In the genomic region with DNA sequence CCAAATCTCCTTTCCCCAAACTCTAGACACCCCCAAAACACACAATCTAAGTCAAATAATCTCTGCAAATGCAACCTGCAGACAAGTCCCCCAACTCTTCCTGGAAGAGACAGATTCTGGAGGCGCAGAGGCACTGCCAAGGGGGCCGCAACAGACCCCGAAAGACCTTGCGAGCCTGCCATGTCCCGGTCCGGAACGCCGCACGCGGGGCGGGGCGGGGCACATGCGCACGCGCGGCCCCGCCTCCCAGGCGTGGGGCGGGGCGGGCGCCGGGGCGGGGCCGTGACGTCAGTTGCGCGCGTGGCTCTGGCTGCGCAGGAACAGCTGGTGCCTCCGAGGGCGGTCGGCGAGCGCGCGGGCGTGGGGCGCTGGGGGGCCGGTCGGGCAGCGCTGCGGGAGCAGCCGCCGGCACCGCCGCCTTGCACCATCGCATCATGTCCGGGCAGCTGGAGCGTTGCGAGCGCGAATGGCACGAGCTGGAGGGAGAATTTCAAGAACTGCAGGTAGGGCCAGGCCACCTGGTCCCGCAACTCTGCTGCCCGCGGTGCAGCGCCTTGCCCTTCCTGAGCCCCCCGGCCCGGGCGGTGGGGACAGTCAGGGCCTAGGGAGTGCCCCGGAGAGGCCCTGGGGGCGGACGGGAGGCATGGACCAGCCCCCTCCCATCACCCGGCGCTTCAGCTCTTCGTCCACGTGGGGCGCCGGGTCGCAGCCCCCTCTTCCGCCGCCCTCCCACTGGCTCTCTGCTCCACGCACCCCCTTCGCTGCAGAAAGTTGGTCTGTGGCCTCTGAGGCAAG, we compare ENCODE assay signal across 8 cellular contexts. TPM values are rescaled to one million over a fixed set of nuclear protein-coding genes. Genes with fewer than 3 reads are reported as not detected.
A peak's percentile ranks its signal among the peaks of the same experiment; 100 is the strongest.
DNase-seq lines count a peak whose midpoint lies in the region; ATAC-seq and TF ChIP-seq lines count a peak whose summit lies in the region.

A gene (plus strand): TSS at position 291 of the 795 bp plus-strand sequence. CDS start 144 bp downstream, at position 435.

- POLR2A ChIA-PET in activated CD4-positive, alpha-beta T cell treated with anti-CD3 and anti-CD28 coated beads for 36 hours (lab: Charles Lee), result interaction anchor here (0.7 to 1.0 kb wide), 2 partner anchors 82 to 85 kb away, joined by 3 to 4 read pairs; no protein-coding TSS in a partner anchor

- peaks cover 16% of the 10 kb centered on the region for H3K4me1 Mint-ChIP-seq in activated CD4-positive, alpha-beta T cell treated with anti-CD3 and anti-CD28 coated beads for 36 hours

- CTCF ChIA-PET in activated CD4-positive, alpha-beta T cell treated with anti-CD3 and anti-CD28 coated beads for 36 hours (lab: Charles Lee), result interaction anchor here (0.6 to 4.3 kb wide), 17 partner anchors 8 to 218 kb away, joined by 3 to 40 read pairs (median 4); a partner anchor contains a TSS

- H3K27ac Mint-ChIP-seq in activated CD4-positive, alpha-beta T cell treated with anti-CD3 and anti-CD28 coated beads for 36 hours, result peak within 1 kb of the TSS; percentile 91

- H3K9me3 Mint-ChIP-seq in activated CD4-positive, alpha-beta T cell treated with anti-CD3 and anti-CD28 coated beads for 36 hours (ENCODE audit: low read depth), result no peaks in the 10 kb centered on the region

- intact Hi-C loops in activated CD4-positive, alpha-beta T cell treated with anti-CD3 and anti-CD28 coated beads for 36 hours (cut with DNase I, micrococcal nuclease), result loop anchor here (1.0 to 5.0 kb wide), 13 partner anchors 25 to 515 kb away; a partner anchor contains a TSS
- intact Hi-C loops in left colon (cut with DNase I, micrococcal nuclease), result no loop called here

- no peak for TF ChIP-seq CTCF in choroid plexus epithelial cell (conservative IDR thresholded peaks at IDR 0.05; ENCODE audit: low read depth, low read length)

- peak; percentile 73 for ATAC-seq in HG02852 (IDR thresholded peaks at IDR 0.05; ENCODE audit: unreplicated experiment)
- ATAC-seq in activated CD4-positive, alpha-beta T cell treated with anti-CD3 and anti-CD28 coated beads for 36 hours, result peak; percentile 87
- peak; percentile 94 for ATAC-seq in left colon

- peak; percentile 2 for DNase-seq in SKM-1 (lab: John Stamatoyannopoulos, UW; ENCODE audit: unreplicated experiment)
- no peak for DNase-seq in SKM-1 treated with dmso at 0.1 percent for 144 hours (lab: John Stamatoyannopoulos, UW; ENCODE audit: unreplicated experiment)
- DNase-seq in NCI-H1930 (lab: John Stamatoyannopoulos, UW), result peak; percentile 46 to 81
- DNase-seq in activated CD4-positive, alpha-beta T cell treated with anti-CD3 and anti-CD28 coated beads for 36 hours, result peak; percentile 90
- DNase-seq in choroid plexus epithelial cell (ENCODE audit: low read depth), result peak; percentile 71
- DNase-seq in left colon, result peak; percentile 77 to 89
- DNase-seq in stimulated activated CD4-positive, alpha-beta T cell treated with anti-CD3 and anti-CD28 coated beads, Interleukin-2, amount 100 ng/mL, for 24 hours, result peak; percentile 83 to 86

- H3K36me3 Mint-ChIP-seq in activated CD4-positive, alpha-beta T cell treated with anti-CD3 and anti-CD28 coated beads for 36 hours (ENCODE audit: low read depth), result peaks cover 9% of the 10 kb centered on the region

- peak within 1 kb of the TSS; percentile 87 for H3K4me3 ChIP-seq in choroid plexus epithelial cell (ENCODE audit: low read depth, low read length)

- H3K27me3 Mint-ChIP-seq in activated CD4-positive, alpha-beta T cell treated with anti-CD3 and anti-CD28 coated beads for 36 hours, result no peaks in the 10 kb centered on the region

- H3K4me3 Mint-ChIP-seq in activated CD4-positive, alpha-beta T cell treated with anti-CD3 and anti-CD28 coated beads for 36 hours, result peak within 1 kb of the TSS; percentile 95

RNA-seq across cellular contexts. Expression of the gene that starts here (rescaled TPM):
- 10 to 100 TPM in 1 of 2 experiments, 1 to 10 TPM in 1; 8.8 to 11.7 TPM for total RNA-seq in activated CD4-positive, alpha-beta T cell treated with anti-CD3 and anti-CD28 coated beads for 36 hours
- total RNA-seq in left colon, result 1 to 10 TPM; 4.7 to 5.8 TPM

Comparison
In these comparisons a context has a peak if more than half of its experiments do, and no peak if none do; other contexts are left out.
1. intact Hi-C loops: an anchor here in activated CD4-positive, alpha-beta T cell treated with anti-CD3 and anti-CD28 coated beads for 36 hours (1.0 to 5.0 kb wide); none called in left colon.